ENCODE assay signal across 8 cellular contexts in genomic region chr11:129695543-129696308, GRCh38.
A peak's percentile ranks its signal among the peaks of the same experiment; 100 is the strongest.
DNase-seq lines count a peak whose midpoint lies in the region; ATAC-seq and TF ChIP-seq lines count a peak whose summit lies in the region.

No MANE protein-coding gene starts in this region.

- ATAC-seq in GM19455 (IDR thresholded peaks at IDR 0.05; ENCODE audit: unreplicated experiment) (peak; percentile 80), HG03520 (IDR thresholded peaks at IDR 0.05; ENCODE audit: unreplicated experiment) (peak; percentile 83)

- no peaks in the 10 kb centered on the region for H3K9me3 ChIP-seq in CD4-positive, alpha-beta memory T cell (ENCODE audit: control insufficient read depth in 1 of 2, low read length in 2 of 2)
- H3K9me3 ChIP-seq in left ventricle myocardium inferior (replicated peaks): no peaks in the 10 kb centered on the region

- POLR2A ChIA-PET in CD4-positive, alpha-beta memory T cell (lab: Charles Lee; ENCODE audit: partially characterized antibody): interaction anchor here (0.8 kb wide), 1 partner anchor 307 kb away, joined by 4 read pairs; the partner anchor contains the start of gene PRDM10

- H3K27me3 ChIP-seq in CD4-positive, alpha-beta memory T cell (ENCODE audit: insufficient read depth, low read length): no peaks in the 10 kb centered on the region
- peaks cover 90% of the 10 kb centered on the region for H3K27me3 ChIP-seq in left ventricle myocardium inferior (ENCODE audit: low read depth)

- H3K27ac ChIP-seq in CD4-positive, alpha-beta memory T cell (ENCODE audit: low read depth, low read length): no peak overlapping the region
- no peak overlapping the region for H3K27ac ChIP-seq in left ventricle myocardium inferior (replicated peaks)

- peak overlapping the region in 4 of 7 donors; percentile 39 to 66 (median 50) for H3K27ac Mint-ChIP-seq in CD4-positive, alpha-beta memory T cell

- H3K36me3 ChIP-seq in CD4-positive, alpha-beta memory T cell (ENCODE audit: insufficient read depth, low read length): no peaks in the 10 kb centered on the region
- no peaks in the 10 kb centered on the region for H3K36me3 ChIP-seq in left ventricle myocardium inferior

- H3K9me3 Mint-ChIP-seq in CD4-positive, alpha-beta memory T cell: no peaks in the 10 kb centered on the region

- H3K4me1 ChIP-seq in CD4-positive, alpha-beta memory T cell (ENCODE audit: insufficient read depth, low read length): peaks cover 6% of the 10 kb centered on the region
- H3K4me1 ChIP-seq in left ventricle myocardium inferior: peaks cover 5% of the 10 kb centered on the region

- no peaks in the 10 kb centered on the region for H3K36me3 Mint-ChIP-seq in CD4-positive, alpha-beta memory T cell

- no peaks in the 10 kb centered on the region for H3K27me3 Mint-ChIP-seq in CD4-positive, alpha-beta memory T cell

- TF ChIP-seq CTCF in left ventricle myocardium inferior (IDR thresholded peaks at IDR 0.05; ENCODE audit: borderline replicate concordance) (peak; percentile 69), retinal pigment epithelial cell (conservative IDR thresholded peaks at IDR 0.05; ENCODE audit: low read depth, low read length) (peak; percentile 83)

- peak overlapping the region; percentile 76 to 90 (median 84) for H3K4me3 Mint-ChIP-seq in CD4-positive, alpha-beta memory T cell

- H3K4me3 ChIP-seq in CD4-positive, alpha-beta memory T cell (ENCODE audit: low read length in 2 of 2): peak overlapping the region; percentile 46 to 69
- H3K4me3 ChIP-seq in left ventricle myocardium inferior (peak overlapping the region; percentile 52), retinal pigment epithelial cell (ENCODE audit: low read length) (peak overlapping the region; percentile 45)

- DNase-seq in CD4-positive, alpha-beta memory T cell: peak; percentile 48 to 60 (median 59)
- DNase-seq in RPMI7951 (ENCODE audit: low read depth): peak; percentile 30
- peak; percentile 66 for DNase-seq in activated gamma-delta T cell treated with Interleukin-2 at 50 U/mL for 16 hours
- peak; percentile 26 for DNase-seq in left ventricle myocardium inferior
- peak; percentile 17 for DNase-seq in retinal pigment epithelial cell (ENCODE audit: low read depth)
- no peak for DNase-seq in GM19240 (ENCODE audit: insufficient read length, low spot score)

- intact Hi-C loops in CD4-positive, alpha-beta memory T cell (cut with micrococcal nuclease): loop anchor here (1.0 to 5.0 kb wide), 4 partner anchors 57 to 811 kb away; no protein-coding TSS in a partner anchor
- intact Hi-C loops in left ventricle myocardium inferior (cut with micrococcal nuclease): no loop called here

- CTCF ChIA-PET in CD4-positive, alpha-beta memory T cell (lab: Charles Lee; ENCODE audit: partially characterized antibody): interaction anchor here (0.9 to 3.5 kb wide), 18 partner anchors 11 to 1565 kb away, joined by 3 to 25 read pairs (median 4); partner anchors contain the start of gene BARX2

- H3K4me1 Mint-ChIP-seq in CD4-positive, alpha-beta memory T cell: peaks cover 7 to 19% (median 9%) of the 10 kb centered on the region in 4 donors
